Comparison of ENCODE assay signal across 1 cellular context in the genomic region with DNA sequence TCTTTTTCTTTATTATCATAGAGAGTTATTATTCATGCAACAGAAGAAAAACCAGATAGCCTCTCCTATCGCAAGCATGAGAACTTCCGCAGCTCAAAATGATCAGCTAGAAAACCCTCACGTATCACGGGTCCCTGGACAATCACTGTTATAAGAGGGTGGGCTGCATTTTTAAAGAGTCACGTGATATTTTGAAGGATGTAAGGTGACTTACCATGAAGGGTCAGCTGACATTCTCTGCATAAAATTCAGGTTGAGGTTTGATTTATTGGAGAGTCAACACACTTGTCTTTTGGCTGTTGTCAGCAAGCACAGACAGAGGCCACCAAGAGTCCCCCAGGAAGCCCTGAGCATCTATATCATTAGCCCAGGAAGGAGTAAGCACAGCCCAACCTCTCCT.
A peak's percentile ranks its signal among the peaks of the same experiment; 100 is the strongest.
TF ChIP-seq lines count a peak whose summit lies in the region.

No MANE protein-coding gene starts in this region.

TF ChIP-seq in HepG2, 621 proteins besides CTCF, POLR2A, EP300 and RAD21 (continued from another document):
- TF ChIP-seq, protein P1, sequence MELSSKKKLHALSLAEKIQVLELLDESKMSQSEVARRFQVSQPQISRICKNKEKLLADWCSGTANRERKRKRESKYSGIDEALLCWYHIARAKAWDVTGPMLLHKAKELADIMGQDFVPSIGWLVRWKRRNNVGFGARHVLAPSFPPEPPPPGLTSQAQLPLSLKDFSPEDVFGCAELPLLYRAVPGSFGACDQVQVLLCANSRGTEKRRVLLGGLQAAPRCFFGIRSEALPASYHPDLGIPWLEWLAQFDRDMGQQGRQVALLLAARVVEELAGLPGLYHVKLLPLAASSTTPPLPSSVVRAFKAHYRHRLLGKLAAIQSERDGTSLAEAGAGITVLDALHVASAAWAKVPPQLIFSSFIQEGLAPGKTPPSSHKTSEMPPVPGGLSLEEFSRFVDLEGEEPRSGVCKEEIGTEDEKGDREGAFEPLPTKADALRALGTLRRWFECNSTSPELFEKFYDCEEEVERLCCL (CRISPR knock-in tag; IDR thresholded peaks at IDR 0.05; ENCODE audit: borderline replicate concordance): no peak
- TF ChIP-seq ZFYVE20 (CRISPR knock-in tag; IDR thresholded peaks at IDR 0.05; ENCODE audit: borderline replicate concordance, low read depth) (no peak), JUNB (CRISPR knock-in tag; IDR thresholded peaks at IDR 0.05; ENCODE audit: borderline replicate concordance) (no peak), HDAC6 (IDR thresholded peaks at IDR 0.05; ENCODE audit: low read depth, low read length) (no peak), RBM22 (optimal IDR thresholded peaks at IDR 0.05; ENCODE audit: low read length) (no peak), ZNF468 (CRISPR knock-in tag; IDR thresholded peaks at IDR 0.05) (no peak), KLF6 (CRISPR knock-in tag; IDR thresholded peaks at IDR 0.05) (no peak), ZNF326 (CRISPR knock-in tag; IDR thresholded peaks at IDR 0.05; ENCODE audit: borderline replicate concordance) (no peak), HDAC2 (CRISPR knock-in tag; IDR thresholded peaks at IDR 0.05) (no peak)
- TF ChIP-seq, protein P2, sequence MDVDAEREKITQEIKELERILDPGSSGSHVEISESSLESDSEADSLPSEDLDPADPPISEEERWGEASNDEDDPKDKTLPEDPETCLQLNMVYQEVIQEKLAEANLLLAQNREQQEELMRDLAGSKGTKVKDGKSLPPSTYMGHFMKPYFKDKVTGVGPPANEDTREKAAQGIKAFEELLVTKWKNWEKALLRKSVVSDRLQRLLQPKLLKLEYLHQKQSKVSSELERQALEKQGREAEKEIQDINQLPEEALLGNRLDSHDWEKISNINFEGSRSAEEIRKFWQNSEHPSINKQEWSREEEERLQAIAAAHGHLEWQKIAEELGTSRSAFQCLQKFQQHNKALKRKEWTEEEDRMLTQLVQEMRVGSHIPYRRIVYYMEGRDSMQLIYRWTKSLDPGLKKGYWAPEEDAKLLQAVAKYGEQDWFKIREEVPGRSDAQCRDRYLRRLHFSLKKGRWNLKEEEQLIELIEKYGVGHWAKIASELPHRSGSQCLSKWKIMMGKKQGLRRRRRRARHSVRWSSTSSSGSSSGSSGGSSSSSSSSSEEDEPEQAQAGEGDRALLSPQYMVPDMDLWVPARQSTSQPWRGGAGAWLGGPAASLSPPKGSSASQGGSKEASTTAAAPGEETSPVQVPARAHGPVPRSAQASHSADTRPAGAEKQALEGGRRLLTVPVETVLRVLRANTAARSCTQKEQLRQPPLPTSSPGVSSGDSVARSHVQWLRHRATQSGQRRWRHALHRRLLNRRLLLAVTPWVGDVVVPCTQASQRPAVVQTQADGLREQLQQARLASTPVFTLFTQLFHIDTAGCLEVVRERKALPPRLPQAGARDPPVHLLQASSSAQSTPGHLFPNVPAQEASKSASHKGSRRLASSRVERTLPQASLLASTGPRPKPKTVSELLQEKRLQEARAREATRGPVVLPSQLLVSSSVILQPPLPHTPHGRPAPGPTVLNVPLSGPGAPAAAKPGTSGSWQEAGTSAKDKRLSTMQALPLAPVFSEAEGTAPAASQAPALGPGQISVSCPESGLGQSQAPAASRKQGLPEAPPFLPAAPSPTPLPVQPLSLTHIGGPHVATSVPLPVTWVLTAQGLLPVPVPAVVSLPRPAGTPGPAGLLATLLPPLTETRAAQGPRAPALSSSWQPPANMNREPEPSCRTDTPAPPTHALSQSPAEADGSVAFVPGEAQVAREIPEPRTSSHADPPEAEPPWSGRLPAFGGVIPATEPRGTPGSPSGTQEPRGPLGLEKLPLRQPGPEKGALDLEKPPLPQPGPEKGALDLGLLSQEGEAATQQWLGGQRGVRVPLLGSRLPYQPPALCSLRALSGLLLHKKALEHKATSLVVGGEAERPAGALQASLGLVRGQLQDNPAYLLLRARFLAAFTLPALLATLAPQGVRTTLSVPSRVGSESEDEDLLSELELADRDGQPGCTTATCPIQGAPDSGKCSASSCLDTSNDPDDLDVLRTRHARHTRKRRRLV (CRISPR knock-in tag; IDR thresholded peaks at IDR 0.05): no peak
- TF ChIP-seq, protein P3, sequence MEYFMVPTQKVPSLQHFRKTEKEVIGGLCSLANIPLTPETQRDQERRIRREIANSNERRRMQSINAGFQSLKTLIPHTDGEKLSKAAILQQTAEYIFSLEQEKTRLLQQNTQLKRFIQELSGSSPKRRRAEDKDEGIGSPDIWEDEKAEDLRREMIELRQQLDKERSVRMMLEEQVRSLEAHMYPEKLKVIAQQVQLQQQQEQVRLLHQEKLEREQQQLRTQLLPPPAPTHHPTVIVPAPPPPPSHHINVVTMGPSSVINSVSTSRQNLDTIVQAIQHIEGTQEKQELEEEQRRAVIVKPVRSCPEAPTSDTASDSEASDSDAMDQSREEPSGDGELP (IDR thresholded peaks at IDR 0.05; ENCODE audit: borderline replicate concordance, low read depth): no peak
- TF ChIP-seq, protein P4, sequence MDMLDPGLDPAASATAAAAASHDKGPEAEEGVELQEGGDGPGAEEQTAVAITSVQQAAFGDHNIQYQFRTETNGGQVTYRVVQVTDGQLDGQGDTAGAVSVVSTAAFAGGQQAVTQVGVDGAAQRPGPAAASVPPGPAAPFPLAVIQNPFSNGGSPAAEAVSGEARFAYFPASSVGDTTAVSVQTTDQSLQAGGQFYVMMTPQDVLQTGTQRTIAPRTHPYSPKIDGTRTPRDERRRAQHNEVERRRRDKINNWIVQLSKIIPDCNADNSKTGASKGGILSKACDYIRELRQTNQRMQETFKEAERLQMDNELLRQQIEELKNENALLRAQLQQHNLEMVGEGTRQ (IDR thresholded peaks at IDR 0.05; ENCODE audit: low read depth, low read length): peak; percentile 53
- TF ChIP-seq, protein P4 (CRISPR knock-in tag; IDR thresholded peaks at IDR 0.05; ENCODE audit: borderline replicate concordance): no peak
- TF ChIP-seq, protein P5, sequence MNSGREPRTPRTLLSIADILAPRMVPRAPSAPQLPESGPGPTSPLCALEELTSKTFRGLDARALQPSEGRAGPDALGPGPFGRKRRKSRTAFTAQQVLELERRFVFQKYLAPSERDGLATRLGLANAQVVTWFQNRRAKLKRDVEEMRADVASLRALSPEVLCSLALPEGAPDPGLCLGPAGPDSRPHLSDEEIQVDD (CRISPR knock-in tag; IDR thresholded peaks at IDR 0.05; ENCODE audit: borderline replicate concordance): no peak
